ENCODE assay signal across 11 cellular contexts in the genomic region with DNA sequence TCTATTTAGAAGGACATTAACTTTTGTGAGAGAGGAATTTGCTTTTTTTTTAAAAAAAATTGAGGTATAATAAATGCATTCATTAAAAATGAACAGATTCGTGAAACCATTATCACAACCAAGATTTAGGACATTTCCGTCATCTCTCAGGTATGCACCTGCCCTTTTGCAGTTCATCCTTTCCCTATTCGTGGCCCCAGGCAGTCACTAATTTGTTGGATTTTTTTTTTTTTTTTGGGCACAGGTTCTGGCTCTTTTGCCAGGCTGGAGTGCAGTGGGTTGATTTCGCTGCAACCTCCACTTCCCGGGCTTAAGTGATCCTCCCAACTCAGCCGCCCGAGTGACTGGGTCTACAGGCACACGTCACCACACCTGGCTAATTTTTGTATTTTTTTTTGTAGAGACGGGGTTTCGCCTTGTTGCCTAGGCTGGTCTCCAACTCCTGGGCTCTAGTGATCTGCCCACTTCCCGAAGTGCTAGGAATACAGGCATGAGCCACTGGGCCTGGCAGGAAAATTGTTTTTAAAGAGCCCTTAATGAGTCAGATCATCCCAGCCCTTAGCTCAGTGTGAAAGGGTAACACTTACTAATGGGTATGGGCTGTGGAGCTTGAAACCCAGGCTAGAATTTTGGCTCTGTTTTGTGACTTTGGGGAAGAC. TPM values are rescaled to one million over a fixed set of nuclear protein-coding genes. Genes with fewer than 3 reads are reported as not detected.
DNase-seq lines count a peak whose midpoint lies in the region; ATAC-seq lines count a peak whose summit lies in the region.
"Had no signal": no experiment of that assay in that cellular context is flagged by ENCODE, and none has a peak within 500 bp of the region (broad histone marks: within the 10 kb centered on the region; RNA-seq: fewer than 3 reads in every experiment).

No MANE protein-coding gene starts in this region.

- H3K9me3 ChIP-seq in T-helper 17 cell (ENCODE audit: control insufficient read depth, low read length, poor library complexity, severe bottlenecking): no peaks in the 10 kb centered on the region

- peaks cover 32% of the 10 kb centered on the region for H3K4me1 Mint-ChIP-seq in T-helper 17 cell

- intact Hi-C loops in left ventricle myocardium superior (cut with micrococcal nuclease): no loop called here

- DNase-seq in DMS53 (lab: John Stamatoyannopoulos, UW): peak; percentile 27
- no peak for DNase-seq in DMS53 treated with DMSO at 0.1 percent for 48 hours (lab: John Stamatoyannopoulos, UW; ENCODE audit: unreplicated experiment)
- no peak for DNase-seq in T-helper 17 cell
- no peak for DNase-seq in left ventricle myocardium superior
- DNase-seq in stimulated activated naive CD8-positive, alpha-beta T cell treated with anti-CD3 and anti-CD28 coated beads, Interleukin-15, Interleukin-2, amounts not matched to agents 100 U/mL and 50 U/mL, for 24 hours: no peak
- no peak for DNase-seq in GF-D8 (lab: John Stamatoyannopoulos, UW)
- DNase-seq in NOMO-1 (lab: John Stamatoyannopoulos, UW; ENCODE audit: unreplicated experiment in 2 of 2): no peak
- DNase-seq in NCI-H187 (lab: John Stamatoyannopoulos, UW): no peak
- DNase-seq: PC-3; stimulated activated naive CD4-positive, alpha-beta T cell treated with Interleukin-2 at 50 U/mL for 16 hours had no signal

- ATAC-seq in T-helper 17 cell: no peak
- peak; percentile 90 for ATAC-seq in left ventricle myocardium superior
- peak; percentile 43 for ATAC-seq in stimulated activated naive CD8-positive, alpha-beta T cell treated with anti-CD3 and anti-CD28 coated beads, Interleukin-15, Interleukin-2, amounts not matched to agents 100 U/mL and 50 U/mL, for 24 hours
- ATAC-seq: PC-3 had no signal

- H3K36me3 Mint-ChIP-seq in T-helper 17 cell (ENCODE audit: low read depth): no peaks in the 10 kb centered on the region

- H3K4me3 Mint-ChIP-seq in T-helper 17 cell: peak overlapping the region; percentile 19
- H3K4me3 Mint-ChIP-seq: activated T-helper 1 cell treated with anti-CD3 and anti-CD28 coated beads, Interleukin-12 subunit alpha, Interleukin-12 subunit beta, Interleukin-2, Interleukin-4 antibody, amounts not matched to agents 30 ng/mL and 10 ng/mL and 1 ng/mL, durations not matched to agents 14 hours and 24 hours and 36 hours had no signal

- H3K27ac Mint-ChIP-seq in T-helper 17 cell: peak overlapping the region; percentile 37
- H3K27ac Mint-ChIP-seq: activated T-helper 1 cell treated with anti-CD3 and anti-CD28 coated beads, Interleukin-12 subunit alpha, Interleukin-12 subunit beta, Interleukin-2, Interleukin-4 antibody, amounts not matched to agents 30 ng/mL and 10 ng/mL and 1 ng/mL, durations not matched to agents 14 hours and 24 hours and 36 hours had no signal

- no peaks in the 10 kb centered on the region for H3K27me3 Mint-ChIP-seq in T-helper 17 cell

RNA-seq across cellular contexts. Expression of gene PHF3, which starts 9.2 kb away (rescaled TPM):
- total RNA-seq in T-helper 17 cell (10 to 100 TPM; 87.6 to 88.3 TPM), left ventricle myocardium superior (37.7 TPM)
